11 cellular contexts compared by ENCODE assay signal in genomic region chr15:99014066-99014802, GRCh38. TPM values are rescaled to one million over a fixed set of nuclear protein-coding genes. Genes with fewer than 3 reads are reported as not detected.
A peak's percentile ranks its signal among the peaks of the same experiment; 100 is the strongest.
DNase-seq lines count a peak whose midpoint lies in the region; ATAC-seq, FAIRE-seq and TF ChIP-seq lines count a peak whose summit lies in the region.
"Not testable (repeated sequence)": the region's sequence is repeated elsewhere in the genome, so short reads cannot be mapped to it uniquely, and the experiment has no call there.
"Had no signal": no experiment of that assay in that cellular context is flagged by ENCODE, and none has a peak within 500 bp of the region (broad histone marks: within the 10 kb centered on the region; RNA-seq: fewer than 3 reads in every experiment).

No MANE protein-coding gene starts in this region.

- H3K4me1 Mint-ChIP-seq in CD8-positive, alpha-beta T cell (ENCODE audit: low read depth); activated naive CD8-positive, alpha-beta T cell treated with anti-CD3 and anti-CD28 coated beads for 36 hours: not testable (repeated sequence)

- not testable (repeated sequence) for H3K9ac ChIP-seq in SK-N-SH; endothelial cell of umbilical vein (replicated peaks; ENCODE audit: extremely low read depth, insufficient read depth, low read length)

- not testable (repeated sequence) for H3K9me3 Mint-ChIP-seq in CD8-positive, alpha-beta T cell; activated naive CD8-positive, alpha-beta T cell treated with anti-CD3 and anti-CD28 coated beads for 36 hours

- not testable (repeated sequence) for H3K79me2 ChIP-seq in SK-N-SH (ENCODE audit: insufficient read depth); endothelial cell of umbilical vein (ENCODE audit: control insufficient read depth, insufficient read depth, low read length)

- not testable (repeated sequence) for H3K27ac Mint-ChIP-seq in CD8-positive, alpha-beta T cell; activated naive CD8-positive, alpha-beta T cell treated with anti-CD3 and anti-CD28 coated beads for 36 hours

- dilution Hi-C loops in endothelial cell of umbilical vein (cut with MboI; ENCODE audit: extremely low pct_ligation_motif_present, low sequenced_read_pairs), result not testable (repeated sequence)

- H3K4me3 ChIP-seq in CD8-positive, alpha-beta T cell (ENCODE audit: low read depth, low read length), result not testable (repeated sequence)
- H3K4me3 ChIP-seq in HL-60 (replicated peaks; ENCODE audit: insufficient read depth, low read length) (peak overlapping the region; percentile 46), SK-N-SH (ENCODE audit: low read depth in 2 of 2, low read length in 1 of 2) (peak overlapping the region; percentile 60 to 64; a peak in 3 of 4 replicates), endothelial cell of umbilical vein (replicated peaks in 1 of 3; ENCODE audit: insufficient read depth in 1 of 3, low read depth in 1 of 3, low read length in 3 of 3) (peak overlapping the region in 1 of 3 experiments; percentile 34), ovary (peak overlapping the region; percentile 57), transverse colon (peak overlapping the region in 3 of 4 donors; percentile 45 to 74 (median 51))

- H2AFZ ChIP-seq in SK-N-SH (ENCODE audit: low read depth), result peak overlapping the region; percentile 91; the same call in 1 of the 2 replicates
- not testable (repeated sequence) for H2AFZ ChIP-seq in endothelial cell of umbilical vein (ENCODE audit: low read depth, low read length)

- TF ChIP-seq POLR2A in endothelial cell of umbilical vein (IDR thresholded peaks at IDR 0.05; ENCODE audit: low read depth, low read length); ovary (IDR thresholded peaks at IDR 0.05); transverse colon (IDR thresholded peaks at IDR 0.05): not testable (repeated sequence)

- intact Hi-C loops in CD8-positive, alpha-beta T cell (cut with DNase I, micrococcal nuclease); ovary (cut with DNase I); transverse colon (cut with DNase I; ENCODE audit: low total_unique reads): not testable (repeated sequence)
- intact Hi-C loops in endothelial cell of umbilical vein (cut with micrococcal nuclease), result loop anchor here (10.0 kb wide), 1 partner anchor 1049 kb away; the partner anchor contains the start of gene ARRDC4

- H3F3A ChIP-seq in SK-N-SH (replicated peaks; ENCODE audit: insufficient read depth), result peaks cover 12% of the 10 kb centered on the region

- TF ChIP-seq CTCF in CD8-positive, alpha-beta T cell (IDR thresholded peaks at IDR 0.05); HL-60 (IDR thresholded peaks at IDR 0.05; ENCODE audit: insufficient read depth, low read length); SK-N-SH (IDR thresholded peaks at IDR 0.05); endothelial cell of umbilical vein (IDR thresholded peaks at IDR 0.05; ENCODE audit: extremely low read depth in 1 of 2, insufficient read depth in 1 of 2, low read depth in 1 of 2, low read length in 2 of 2); ovary (IDR thresholded peaks at IDR 0.05); transverse colon (IDR thresholded peaks at IDR 0.05): not testable (repeated sequence)

- not testable (repeated sequence) for ATAC-seq in CD8-positive, alpha-beta T cell

- H3K4me2 ChIP-seq in SK-N-SH, result peak overlapping the region; percentile 90; the same call in 1 of the 2 replicates
- H3K4me2 ChIP-seq in endothelial cell of umbilical vein (ENCODE audit: insufficient read depth, low read length), result not testable (repeated sequence)

- H3K4me1 ChIP-seq in CD8-positive, alpha-beta T cell (ENCODE audit: insufficient read depth, low read length); endothelial cell of umbilical vein (ENCODE audit: control insufficient read depth, extremely low read depth, insufficient read depth, low read length); ovary (ENCODE audit: insufficient read depth): not testable (repeated sequence)
- H3K4me1 ChIP-seq in SK-N-SH (ENCODE audit: control insufficient read depth in 1 of 2, insufficient read depth in 2 of 2, low read depth in 1 of 2, low read length in 1 of 2) (peaks cover 11 to 12% of the 10 kb centered on the region in 2 experiments; a peak in 2 of 4 replicates), transverse colon (peaks cover 4 to 15% (median 12%) of the 10 kb centered on the region in 4 donors)

- peak; percentile 62 for FAIRE-seq in endothelial cell of umbilical vein (lab: Jason Lieb, UNC)

- H3K27me3 Mint-ChIP-seq in CD8-positive, alpha-beta T cell (ENCODE audit: low read depth), result peaks cover 23% of the 10 kb centered on the region
- peaks cover 28% of the 10 kb centered on the region for H3K27me3 Mint-ChIP-seq in activated naive CD8-positive, alpha-beta T cell treated with anti-CD3 and anti-CD28 coated beads for 36 hours

- CTCF ChIA-PET in CD8-positive, alpha-beta T cell (lab: Charles Lee); SK-N-SH (lab: Yijun Ruan, JAX): not testable (repeated sequence)
- CTCF ChIA-PET in endothelial cell of umbilical vein (lab: Charles Lee), result interaction anchor here (1.2 kb wide), 1 partner anchor 45 kb away, joined by 3 read pairs; no protein-coding TSS in a partner anchor

- H3K9me3 ChIP-seq in CD8-positive, alpha-beta T cell (ENCODE audit: low read length); SK-N-SH; endothelial cell of umbilical vein (replicated peaks; ENCODE audit: control insufficient read depth, insufficient read depth, low read length); ovary; transverse colon: not testable (repeated sequence)

- H3K27ac ChIP-seq in CD8-positive, alpha-beta T cell (ENCODE audit: low read depth, low read length); SK-N-SH (ENCODE audit: low read depth in 2 of 2, low read length in 1 of 2); endothelial cell of umbilical vein (ENCODE audit: insufficient read depth, low read depth, low read length): not testable (repeated sequence)
- H3K27ac ChIP-seq in HL-60 (replicated peaks), result peak overlapping the region; percentile 72
- H3K27ac ChIP-seq in ovary, result peak overlapping the region in 1 of 2 donors; percentile 51
- H3K27ac ChIP-seq in transverse colon, result peak overlapping the region in 1 of 4 donors; percentile 58

- H3K9me1 ChIP-seq in endothelial cell of umbilical vein (replicated peaks; ENCODE audit: control insufficient read depth, extremely low read depth, insufficient read depth, low read length), result not testable (repeated sequence)

- H3K4me3 Mint-ChIP-seq in CD8-positive, alpha-beta T cell, result peak overlapping the region; percentile 61
- peak overlapping the region; percentile 65 for H3K4me3 Mint-ChIP-seq in activated naive CD8-positive, alpha-beta T cell treated with anti-CD3 and anti-CD28 coated beads for 36 hours

- not testable (repeated sequence) for H3K36me3 Mint-ChIP-seq in CD8-positive, alpha-beta T cell; activated naive CD8-positive, alpha-beta T cell treated with anti-CD3 and anti-CD28 coated beads for 36 hours

- H3K36me3 ChIP-seq in CD8-positive, alpha-beta T cell (ENCODE audit: insufficient read depth, low read length); SK-N-SH (replicated peaks in 1 of 2; ENCODE audit: control insufficient read depth in 1 of 2, insufficient read depth in 2 of 2, low read length in 1 of 2); endothelial cell of umbilical vein (ENCODE audit: control insufficient read depth in 2 of 2, extremely low read depth in 1 of 2, insufficient read depth in 2 of 2, low read length in 2 of 2); ovary; transverse colon: not testable (repeated sequence)

- not testable (repeated sequence) for TF ChIP-seq RAD21 in SK-N-SH (IDR thresholded peaks at IDR 0.05; ENCODE audit: low read length)

- DNase-seq in CD8-positive, alpha-beta T cell; HL-60 (ENCODE audit: low read depth in 1 of 2, low spot score in 1 of 2); SK-N-SH; activated naive CD8-positive, alpha-beta T cell treated with anti-CD3 and anti-CD28 coated beads for 36 hours; endothelial cell of umbilical vein (ENCODE audit: low read depth, low spot score); transverse colon: not testable (repeated sequence)
- DNase-seq in islet precursor cell, result peak; percentile 65
- DNase-seq in ovary, result peak; percentile 46 to 64 (median 58)

- WGBS in SK-N-SH (ENCODE audit: low lambda C conversion rate), result 78% methylated on average over 25 of the region's 36 CpGs
- 6 to 15% (median 12%) methylated on average over 25 to 26 of the region's 36 CpGs for WGBS in ovary, 3 donors
- 21 to 44% methylated on average over 11 to 24 of the region's 36 CpGs for WGBS in transverse colon (ENCODE audit: low coverage in 1 of 2), 2 donors

- in situ Hi-C loops in transverse colon (cut with MboI; ENCODE audit: low pct_ligation_motif_present in 1 of 4, low pct_unique_long_range_greater_than_20kb in 1 of 4, low sequenced_read_pairs in 3 of 4), result not testable (repeated sequence)

- POLR2A ChIA-PET in CD8-positive, alpha-beta T cell (lab: Charles Lee); SK-N-SH (lab: Yijun Ruan, JAX); endothelial cell of umbilical vein (lab: Charles Lee): not testable (repeated sequence)

- not testable (repeated sequence) for H4K20me1 ChIP-seq in SK-N-SH (ENCODE audit: insufficient read depth); endothelial cell of umbilical vein (replicated peaks; ENCODE audit: control insufficient read depth, extremely low read depth, insufficient read depth, low read length)

- TF ChIP-seq EP300 in SK-N-SH (IDR thresholded peaks at IDR 0.05; ENCODE audit: borderline replicate concordance in 1 of 2, low read depth in 1 of 2, low read length in 1 of 2); ovary (IDR thresholded peaks at IDR 0.05); transverse colon (IDR thresholded peaks at IDR 0.05; ENCODE audit: low read depth): not testable (repeated sequence)

- H3K9me2 ChIP-seq in SK-N-SH, result not testable (repeated sequence)

- H3K27me3 ChIP-seq in CD8-positive, alpha-beta T cell (ENCODE audit: insufficient read depth, low read length); HL-60 (ENCODE audit: insufficient read depth, poor library complexity, severe bottlenecking); SK-N-SH (ENCODE audit: insufficient read depth); endothelial cell of umbilical vein (ENCODE audit: control insufficient read depth in 2 of 2, insufficient read depth in 2 of 2, low read length in 2 of 2); ovary: not testable (repeated sequence)
- H3K27me3 ChIP-seq in transverse colon, result peaks cover 20% of the 10 kb centered on the region

- not testable (repeated sequence) for BruUV-seq in endothelial cell of umbilical vein (replicated peaks; lab: Mats Ljungman, UMichigan)

RNA-seq across cellular contexts. Expression of gene PGPEP1L, which starts 6.6 kb away (rescaled TPM):
- total RNA-seq in CD8-positive, alpha-beta T cell, result not detected
- polyA plus RNA-seq in SK-N-SH (2012; rRNA removed) (not detected in 2 replicates), endothelial cell of umbilical vein (not detected in 2 replicates), ovary (under 1 TPM in 1 of 2 donors, not detected in 1; 0.11 TPM)
- not detected in 2 replicates for polyA plus RNA-seq in SK-N-SH (2012; cell fraction: cytosol; rRNA removed)
- polyA plus RNA-seq in SK-N-SH (2012; cell fraction: nucleus; rRNA removed), result 0.07 and 0.26 TPM in 2 replicates
- total RNA-seq in activated naive CD8-positive, alpha-beta T cell treated with anti-CD3 and anti-CD28 coated beads for 36 hours, result not detected
- total RNA-seq in endothelial cell of umbilical vein (not detected in 2 replicates), ovary (not detected), transverse colon (not detected)
- not detected in 2 replicates for polyA plus RNA-seq in endothelial cell of umbilical vein (2011; cell fraction: cytosol; rRNA removed)
- polyA plus RNA-seq in endothelial cell of umbilical vein (2011; cell fraction: nucleus; rRNA removed), result not detected in 2 replicates
- polyA plus RNA-seq in endothelial cell of umbilical vein (2012), result not detected in 2 replicates
- polyA minus RNA-seq in endothelial cell of umbilical vein, result not detected in 2 replicates
- polyA minus RNA-seq in endothelial cell of umbilical vein (2011; cell fraction: cytosol; rRNA and poly(A)+ RNA removed), result not detected
- polyA minus RNA-seq in endothelial cell of umbilical vein (2011; cell fraction: nucleus; rRNA and poly(A)+ RNA removed), result not detected in 2 replicates
- total RNA-seq: esophagus mucosa, left colon, urinary bladder had no signal
